ENCODE assay signal across 14 cellular contexts in the genomic region with DNA sequence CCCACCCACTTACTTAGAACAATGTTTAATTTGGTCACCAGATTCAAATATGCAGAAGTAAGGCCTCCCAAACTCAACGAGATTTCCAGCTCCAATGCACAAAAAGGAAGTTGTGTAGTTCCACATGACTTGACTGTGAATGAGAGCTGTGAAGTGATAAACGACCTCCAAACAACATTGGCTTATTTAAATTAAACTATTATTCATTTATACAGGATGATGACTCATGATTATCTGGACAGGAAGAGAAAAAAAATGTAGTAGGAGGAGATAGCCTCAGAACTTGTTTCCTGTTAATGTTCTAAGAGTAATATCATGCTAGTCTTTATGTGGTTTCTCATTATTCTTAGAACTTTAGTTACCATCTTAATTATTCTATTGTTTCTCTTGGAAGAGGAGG.
A peak's percentile ranks its signal among the peaks of the same experiment; 100 is the strongest.
DNase-seq lines count a peak whose midpoint lies in the region; ATAC-seq, FAIRE-seq and TF ChIP-seq lines count a peak whose summit lies in the region.
"Had no signal": no experiment of that assay in that cellular context is flagged by ENCODE, and none has a peak within 500 bp of the region (broad histone marks: within the 10 kb centered on the region; RNA-seq: fewer than 3 reads in every experiment).

No MANE protein-coding gene starts in this region.

- H3K27me3 Mint-ChIP-seq in natural killer cell treated with Interleukin-12 subunit alpha and Interleukin-12 subunit beta and Interleukin-15 and Interleukin-18, amount 100 ng/mL, for 72 hours, result no peaks in the 10 kb centered on the region
- H3K27me3 Mint-ChIP-seq: T-cell had no signal

- peaks cover 18% of the 10 kb centered on the region for H3K4me1 ChIP-seq in OCI-LY3 (ENCODE audit: low read length)
- no peaks in the 10 kb centered on the region for H3K4me1 ChIP-seq in aorta (ENCODE audit: control insufficient read depth in 1 of 2, insufficient read depth in 2 of 2, low read length in 2 of 2)

- no peak overlapping the region for H3K4me3 ChIP-seq in OCI-LY3 (ENCODE audit: low read length)
- no peak overlapping the region for H3K4me3 ChIP-seq in aorta (ENCODE audit: low read length in 2 of 2)

- no peaks in the 10 kb centered on the region for H3K9me3 ChIP-seq in OCI-LY3 (ENCODE audit: insufficient read depth, low read length)
- no peaks in the 10 kb centered on the region for H3K9me3 ChIP-seq in aorta (ENCODE audit: control insufficient read depth, low read length)

- TF ChIP-seq CTCF in OCI-LY3 (IDR thresholded peaks at IDR 0.05; ENCODE audit: low read depth, low read length), result no peak

- ATAC-seq in natural killer cell treated with Interleukin-12 subunit alpha and Interleukin-12 subunit beta and Interleukin-15 and Interleukin-18, amount 100 ng/mL, for 72 hours, result no peak
- ATAC-seq in GM18858 (IDR thresholded peaks at IDR 0.05; ENCODE audit: unreplicated experiment) (no peak), HG03354 (IDR thresholded peaks at IDR 0.05; ENCODE audit: poor library complexity, severe bottlenecking, unreplicated experiment) (no peak), aorta (ENCODE audit: low FRiP score) (no peak)
- ATAC-seq: T-cell had no signal

- peaks cover 11 to 24% of the 10 kb centered on the region in 2 donors for H3K4me1 Mint-ChIP-seq in natural killer cell treated with Interleukin-12 subunit alpha and Interleukin-12 subunit beta and Interleukin-15 and Interleukin-18, amount 100 ng/mL, for 72 hours (ENCODE audit: low read depth in 2 of 2)

- H3K79me2 ChIP-seq in OCI-LY3 (ENCODE audit: low read length), result no peaks in the 10 kb centered on the region

- intact Hi-C loops in aorta (cut with DNase I), result no loop called here

- peak overlapping the region; percentile 5 to 74 for H3K27ac Mint-ChIP-seq in natural killer cell treated with Interleukin-12 subunit alpha and Interleukin-12 subunit beta and Interleukin-15 and Interleukin-18, amount 100 ng/mL, for 72 hours
- H3K27ac Mint-ChIP-seq: activated naive CD8-positive, alpha-beta T cell; T-cell had no signal

- peak overlapping the region; percentile 6; the same call in 1 of the 2 replicates for H3K4me2 ChIP-seq in OCI-LY3 (ENCODE audit: low read length)

- H3K9me3 Mint-ChIP-seq in natural killer cell treated with Interleukin-12 subunit alpha and Interleukin-12 subunit beta and Interleukin-15 and Interleukin-18, amount 100 ng/mL, for 72 hours, result no peaks in the 10 kb centered on the region

- WGBS in aorta, 2 donors, result 2 to 6% methylated on average over 2 of the region's 2 CpGs

- H3K36me3 Mint-ChIP-seq in natural killer cell treated with Interleukin-12 subunit alpha and Interleukin-12 subunit beta and Interleukin-15 and Interleukin-18, amount 100 ng/mL, for 72 hours, result no peaks in the 10 kb centered on the region
- H3K36me3 Mint-ChIP-seq: activated naive CD8-positive, alpha-beta T cell; T-cell had no signal

- peak; percentile 11 for DNase-seq in CMK (ENCODE audit: low read depth)
- no peak for DNase-seq in natural killer cell treated with Interleukin-12 subunit alpha and Interleukin-12 subunit beta and Interleukin-15 and Interleukin-18, amount 100 ng/mL, for 72 hours (ENCODE audit: low spot score)
- DNase-seq in NCI-H146 (lab: John Stamatoyannopoulos, UW), result no peak
- DNase-seq in aorta, result no peak
- DNase-seq: COR-L47; NCI-H69; stimulated activated CD4-positive, alpha-beta T cell treated with anti-CD3 and anti-CD28 coated beads, Interleukin-2, amount 100 ng/mL, for 24 hours; T-cell had no signal

- H2AFZ ChIP-seq in OCI-LY3 (ENCODE audit: low read depth, low read length), result no peak overlapping the region

- H3K9ac ChIP-seq in OCI-LY3 (ENCODE audit: low read length), result no peak overlapping the region

- H3K27me3 ChIP-seq in OCI-LY3 (ENCODE audit: low read depth, low read length), result no peaks in the 10 kb centered on the region
- no peaks in the 10 kb centered on the region for H3K27me3 ChIP-seq in aorta (ENCODE audit: control insufficient read depth in 1 of 2, insufficient read depth in 2 of 2, low read length in 1 of 2)

- H3K36me3 ChIP-seq in OCI-LY3 (replicated peaks; ENCODE audit: low read depth, low read length) (no peaks in the 10 kb centered on the region), aorta (ENCODE audit: control insufficient read depth in 1 of 2, insufficient read depth in 2 of 2, low read length in 1 of 2) (no peaks in the 10 kb centered on the region)

- H3K27ac ChIP-seq in OCI-LY3 (ENCODE audit: low read length), result no peak overlapping the region
- no peak overlapping the region for H3K27ac ChIP-seq in aorta (ENCODE audit: low read depth in 1 of 2, low read length in 2 of 2)

- no peaks in the 10 kb centered on the region for H4K20me1 ChIP-seq in OCI-LY3 (ENCODE audit: insufficient read depth, low read length)

- peak; percentile 41 for FAIRE-seq in endometrium (lab: Jason Lieb, UNC)
- FAIRE-seq: GM12891 had no signal

- no peak overlapping the region for H3K4me3 Mint-ChIP-seq in natural killer cell treated with Interleukin-12 subunit alpha and Interleukin-12 subunit beta and Interleukin-15 and Interleukin-18, amount 100 ng/mL, for 72 hours
- H3K4me3 Mint-ChIP-seq: activated naive CD8-positive, alpha-beta T cell; T-cell had no signal
